25 cellular contexts compared by ENCODE assay signal in the genomic region with DNA sequence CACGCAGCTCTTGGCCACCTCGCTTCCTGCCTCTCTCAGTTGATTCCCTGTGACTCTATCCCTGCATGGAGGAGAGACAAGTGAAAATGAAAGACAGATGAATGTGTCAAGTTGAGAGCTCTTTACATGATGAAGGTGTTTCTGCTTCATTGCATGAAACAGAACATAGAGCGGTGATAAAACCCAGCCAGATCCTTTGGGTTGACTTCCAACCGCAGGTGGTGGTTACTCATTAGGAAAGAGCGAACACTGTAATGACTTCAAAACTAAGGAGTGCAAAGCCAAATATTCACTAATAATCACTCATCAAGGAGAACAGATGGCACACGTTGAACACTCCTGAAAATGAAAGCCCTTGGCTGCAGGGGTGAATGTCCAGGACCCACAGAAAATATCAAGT. TPM values are rescaled to one million over a fixed set of nuclear protein-coding genes. Genes with fewer than 3 reads are reported as not detected.
DNase-seq lines count a peak whose midpoint lies in the region; FAIRE-seq and TF ChIP-seq lines count a peak whose summit lies in the region.
"Had no signal": no experiment of that assay in that cellular context is flagged by ENCODE, and none has a peak within 500 bp of the region (broad histone marks: within the 10 kb centered on the region; RNA-seq: fewer than 3 reads in every experiment).

No MANE protein-coding gene starts in this region.

- no peak overlapping the region for H3K27ac Mint-ChIP-seq in astrocyte (ENCODE audit: unreplicated experiment)
- no peak overlapping the region for H3K27ac Mint-ChIP-seq in Calu3 (ENCODE audit: unreplicated experiment)
- H3K27ac Mint-ChIP-seq: CD8-positive, alpha-beta memory T cell had no signal

- no peak overlapping the region for H3K9ac ChIP-seq in astrocyte (ENCODE audit: low read length)
- H3K9ac ChIP-seq: SK-N-SH had no signal

- BruUV-seq in Calu3 (replicated peaks; lab: Mats Ljungman, UMichigan), result no TSS peak

- no peak overlapping the region for H2AFZ ChIP-seq in astrocyte (ENCODE audit: low read depth, low read length)

- H3K36me3 Mint-ChIP-seq in astrocyte (ENCODE audit: low read depth, unreplicated experiment) (no peaks in the 10 kb centered on the region), Calu3 (ENCODE audit: insufficient read depth, unreplicated experiment) (no peaks in the 10 kb centered on the region)
- H3K36me3 Mint-ChIP-seq: CD8-positive, alpha-beta memory T cell had no signal

- H3K4me1 Mint-ChIP-seq in astrocyte (ENCODE audit: low read depth, unreplicated experiment) (peaks cover 13% of the 10 kb centered on the region), Calu3 (ENCODE audit: low read depth, unreplicated experiment) (no peaks in the 10 kb centered on the region)
- H3K4me1 Mint-ChIP-seq: CD8-positive, alpha-beta memory T cell had no signal

- no peak for FAIRE-seq in astrocyte (lab: Jason Lieb, UNC)
- FAIRE-seq: A204.1, D721Med, G401.6, GM19239, K562 had no signal

- no peak overlapping the region for H3K4me3 ChIP-seq in astrocyte (ENCODE audit: insufficient read depth, low read depth, low read length)
- no peak overlapping the region for H3K4me3 ChIP-seq in H7 (ENCODE audit: insufficient read depth, low read depth, low read length)
- H3K4me3 ChIP-seq: HAP-1, K562 had no signal

- no peak overlapping the region for H3K4me2 ChIP-seq in astrocyte (ENCODE audit: low read length)
- H3K4me2 ChIP-seq: SK-N-SH had no signal

- H3K27me3 ChIP-seq in astrocyte (ENCODE audit: insufficient read depth, low read length) (no peaks in the 10 kb centered on the region), H7 (ENCODE audit: control insufficient read depth, insufficient read depth, low read length) (no peaks in the 10 kb centered on the region)

- H3K79me2 ChIP-seq in astrocyte (ENCODE audit: insufficient read depth, low read length), result no peaks in the 10 kb centered on the region

- H3K4me1 ChIP-seq in astrocyte (ENCODE audit: insufficient read depth, low read length), result no peaks in the 10 kb centered on the region
- H3K4me1 ChIP-seq: HAP-1 had no signal

- H4K20me1 ChIP-seq in astrocyte (ENCODE audit: insufficient read depth, low read length), result no peaks in the 10 kb centered on the region

- no peak overlapping the region for H3K27ac ChIP-seq in astrocyte (ENCODE audit: low read depth, low read length)
- H3K27ac ChIP-seq: C4-2B, RWPE1 had no signal

- peak; percentile 33 for DNase-seq in NCI-H2227 (lab: John Stamatoyannopoulos, UW; ENCODE audit: unreplicated experiment)
- no peak for DNase-seq in NCI-H2227 treated with DMSO at 0.1 percent for 48 hours (lab: John Stamatoyannopoulos, UW)
- peak; percentile 97 for DNase-seq in NCI-H446 treated with DMSO at 0.1 percent for 48 hours (lab: John Stamatoyannopoulos, UW)
- DNase-seq in astrocyte (ENCODE audit: low read depth), result peak; percentile 49
- no peak for DNase-seq in GDM1 (lab: John Stamatoyannopoulos, UW)
- DNase-seq in Calu3, result no peak
- DNase-seq in H7, result no peak
- DNase-seq: CD8-positive, alpha-beta memory T cell; MM.1S; NCI-H1048; NCI-H146; NCI-H2081; NCI-H69; NK-92 treated with Interleukin-12 subunit alpha and Interleukin-12 subunit beta, amount 100 ng/mL, for 24 hours; SHP77 treated with DMSO at 0.1 percent for 48 hours; SK-N-SH; T-helper 2 cell had no signal

- CTCF ChIA-PET in Calu3 (lab: Charles Lee), result no interaction called here

- TF ChIP-seq CTCF in astrocyte (IDR thresholded peaks at IDR 0.05; ENCODE audit: insufficient read depth, low read depth, low read length) (no peak), Calu3 (IDR thresholded peaks at IDR 0.05; ENCODE audit: unreplicated experiment) (no peak)

- no peak overlapping the region for H3K4me3 Mint-ChIP-seq in astrocyte (ENCODE audit: unreplicated experiment)
- H3K4me3 Mint-ChIP-seq in Calu3 (ENCODE audit: low read depth, unreplicated experiment), result no peak overlapping the region
- H3K4me3 Mint-ChIP-seq: CD8-positive, alpha-beta memory T cell had no signal

- H3K27me3 Mint-ChIP-seq in astrocyte (ENCODE audit: low read depth, unreplicated experiment) (peaks cover 4% of the 10 kb centered on the region), Calu3 (ENCODE audit: unreplicated experiment) (peaks cover 63% of the 10 kb centered on the region)

- H3K9me3 Mint-ChIP-seq in astrocyte (ENCODE audit: unreplicated experiment), result no peaks in the 10 kb centered on the region
- no peaks in the 10 kb centered on the region for H3K9me3 Mint-ChIP-seq in Calu3 (ENCODE audit: low read depth, unreplicated experiment)

- H3K36me3 ChIP-seq in astrocyte (ENCODE audit: insufficient read depth, low read length), result no peaks in the 10 kb centered on the region
- H3K36me3 ChIP-seq in H7 (replicated peaks; ENCODE audit: control insufficient read depth, insufficient read depth, low read length), result no peaks in the 10 kb centered on the region
- H3K36me3 ChIP-seq: HAP-1 had no signal

- intact Hi-C loops in Calu3 (cut with micrococcal nuclease; ENCODE audit: unreplicated experiment), result no loop called here

- no peaks in the 10 kb centered on the region for H3K9me3 ChIP-seq in astrocyte (ENCODE audit: insufficient read depth, low read depth, low read length)
- H3K9me3 ChIP-seq: HAP-1, SK-N-SH had no signal

RNA-seq across cellular contexts. Expression of gene WDR11, which starts 31.8 kb away (rescaled TPM):
- total RNA-seq in astrocyte (54.5 and 55.8 TPM in 2 replicates), Calu3 (2022) (32.2 and 33.5 TPM in 2 replicates)
- total RNA-seq in H7 (2014; rRNA removed; shearing (Covaris generic)), result 49.5 and 66.7 TPM in 2 replicates

Comparison
In these comparisons a context has a peak if more than half of its experiments do, and no peak if none do; other contexts are left out.
1. DNase-seq: peak in NCI-H2227 (single experiment), NCI-H446 treated with DMSO at 0.1 percent for 48 hours (single experiment) and astrocyte (single experiment); none in NCI-H2227 treated with DMSO at 0.1 percent for 48 hours (single experiment), GDM1 (single experiment), Calu3 (single experiment) and H7 (single experiment).